8 cellular contexts compared by ENCODE assay signal in the genomic region with DNA sequence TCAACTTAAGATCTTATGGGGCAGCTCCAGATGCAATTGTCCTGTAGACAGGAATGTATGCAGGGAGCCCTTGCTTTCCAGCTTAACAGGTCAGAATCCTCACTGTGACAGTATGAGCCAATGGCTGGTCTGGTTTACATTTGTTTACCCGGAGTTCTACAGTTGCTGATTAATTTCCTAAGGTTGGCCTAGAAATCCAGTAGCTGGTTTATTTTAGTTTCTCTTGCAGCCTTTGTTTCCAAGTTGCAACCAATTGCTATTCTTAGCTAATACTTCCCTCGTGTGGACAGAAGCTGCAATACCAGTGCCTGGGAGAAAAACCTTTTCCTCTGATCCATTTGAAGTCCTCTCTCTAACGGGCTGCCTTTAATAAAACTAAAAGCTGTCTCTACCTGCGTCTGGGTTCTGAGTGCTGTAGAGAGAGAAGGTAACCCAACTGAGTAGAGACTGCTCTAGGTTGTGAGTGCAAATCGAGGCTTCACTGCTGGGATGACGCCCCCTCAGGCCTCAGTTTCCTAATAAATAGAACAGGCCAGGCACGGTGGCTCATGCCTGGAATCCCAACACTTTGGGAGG. TPM values are rescaled to one million over a fixed set of nuclear protein-coding genes. Genes with fewer than 3 reads are reported as not detected.
DNase-seq lines count a peak whose midpoint lies in the region; ATAC-seq and TF ChIP-seq lines count a peak whose summit lies in the region.

No MANE protein-coding gene starts in this region.

- H3K27me3 ChIP-seq in Caco-2 (replicated peaks; ENCODE audit: control insufficient read depth, insufficient read depth, low read length) (no peaks in the 10 kb centered on the region), HCT116 (ENCODE audit: insufficient read depth, low read length) (no peaks in the 10 kb centered on the region)

- BruUV-seq in Caco-2 (replicated peaks; lab: Mats Ljungman, UMichigan) (no TSS peak), HCT116 (replicated peaks; lab: Mats Ljungman, UMichigan) (no TSS peak)

- CTCF ChIA-PET in Caco-2 (lab: Charles Lee) (interaction anchor here (0.6 to 2.7 kb wide), 46 partner anchors 9 to 1419 kb away, joined by 3 to 120 read pairs (median 5); partner anchors contain the start of gene PFDN4), HCT116 (lab: Charles Lee) (interaction anchor here (0.6 to 2.4 kb wide), 21 partner anchors 9 to 1419 kb away, joined by 3 to 30 read pairs (median 4); no protein-coding TSS in a partner anchor)

- no peak for TF ChIP-seq POLR2A in HCT116 (IDR thresholded peaks at IDR 0.05; ENCODE audit: borderline replicate concordance, extremely low read depth, insufficient read depth, insufficient read length)

- H3K9me2 ChIP-seq in HCT116 (ENCODE audit: insufficient read depth): no peaks in the 10 kb centered on the region

- TF ChIP-seq CTCF in Caco-2 (IDR thresholded peaks at IDR 0.05; ENCODE audit: insufficient read depth in 1 of 2, low read depth in 1 of 2, low read length in 1 of 2, severe bottlenecking in 1 of 2, unreplicated experiment in 1 of 2) (peak; percentile 99), HCT116 (IDR thresholded peaks at IDR 0.05 in 2 of 3, conservative IDR thresholded peaks at IDR 0.05 in 1 of 3; ENCODE audit: borderline replicate concordance in 1 of 3, insufficient read depth in 1 of 3, low read depth in 2 of 3, low read length in 2 of 3) (peak; percentile 67 to 86 (median 80); a peak in 5 of 6 replicates), fibroblast of the aortic adventitia (IDR thresholded peaks at IDR 0.05; ENCODE audit: insufficient read depth, low read length) (peak; percentile 88)

- H3K36me3 ChIP-seq in Caco-2 (ENCODE audit: control insufficient read depth, insufficient read depth, low read length) (no peaks in the 10 kb centered on the region), HCT116 (ENCODE audit: control insufficient read depth in 1 of 2, insufficient read depth in 2 of 2, low read length in 2 of 2) (no peaks in the 10 kb centered on the region)

- H3K9me3 ChIP-seq in Caco-2 (no peaks in the 10 kb centered on the region; the same call in 1 of the 2 replicates), HCT116 (ENCODE audit: control insufficient read depth in 1 of 2, insufficient read depth in 1 of 2, low read depth in 1 of 2, low read length in 2 of 2) (no peaks in the 10 kb centered on the region)

- no peaks in the 10 kb centered on the region for H3K36me3 Mint-ChIP-seq in Caco-2 (ENCODE audit: insufficient read depth, unreplicated experiment)

- H3K4me1 ChIP-seq in Caco-2 (peaks cover 7% of the 10 kb centered on the region; the same call in 1 of the 2 replicates), HCT116 (ENCODE audit: control insufficient read depth in 1 of 2, insufficient read depth in 2 of 2, low read length in 2 of 2) (no peaks in the 10 kb centered on the region)

- H3K27me3 Mint-ChIP-seq in Caco-2 (ENCODE audit: insufficient read depth, unreplicated experiment): no peaks in the 10 kb centered on the region

- TF ChIP-seq RAD21 in HCT116 (IDR thresholded peaks at IDR 0.05; ENCODE audit: low read depth): peak; percentile 86

- no peaks in the 10 kb centered on the region for H4K20me1 ChIP-seq in HCT116 (ENCODE audit: insufficient read depth)

- no peak overlapping the region for H3K4me2 ChIP-seq in HCT116 (ENCODE audit: low read length)

- ATAC-seq in HCT116: peak; percentile 87
- no peak for ATAC-seq in GM21529 (IDR thresholded peaks at IDR 0.05; ENCODE audit: unreplicated experiment)
- no peak for ATAC-seq in activated CD4-positive, CD25-positive, alpha-beta regulatory T cell treated with anti-CD3 and anti-CD28 coated beads, Interleukin-2, amount 50 U/mL, for 24 hours

- RAD21 ChIA-PET in HCT116 (lab: Charles Lee; ENCODE audit: low non-redundant PET in 1 of 2, low total read pairs in 2 of 2, uncharacterized antibody in 2 of 2, unreplicated experiment in 2 of 2): interaction anchor here (0.6 to 2.2 kb wide), 7 partner anchors 135 to 392 kb away, joined by 3 to 12 read pairs (median 4); no protein-coding TSS in a partner anchor

- no peaks in the 10 kb centered on the region for H3K9me3 Mint-ChIP-seq in Caco-2 (ENCODE audit: unreplicated experiment)

- H3K4me3 ChIP-seq in Caco-2 (ENCODE audit: low read depth, low read length) (no peak overlapping the region), HCT116 (replicated peaks in 1 of 2; ENCODE audit: low read depth in 1 of 2, low read length in 2 of 2) (no peak overlapping the region), fibroblast of the aortic adventitia (ENCODE audit: low read depth, low read length) (no peak overlapping the region)

- intact Hi-C loops in Caco-2 (cut with micrococcal nuclease; ENCODE audit: unreplicated experiment): loop anchor here (1.0 to 10.0 kb wide), 6 partner anchors 34 to 800 kb away; no protein-coding TSS in a partner anchor
- intact Hi-C loops in HCT116 (cut with micrococcal nuclease): loop anchor here (1.0 to 10.0 kb wide), 5 partner anchors 134 to 1423 kb away; no protein-coding TSS in a partner anchor

- no peak overlapping the region for H3K27ac ChIP-seq in HCT116 (ENCODE audit: low read depth, low read length)

- no peak overlapping the region for H3K4me3 Mint-ChIP-seq in Caco-2 (ENCODE audit: unreplicated experiment)

- peaks cover 5% of the 10 kb centered on the region for H3K4me1 Mint-ChIP-seq in Caco-2 (ENCODE audit: low read depth, unreplicated experiment)

- H2AFZ ChIP-seq in HCT116 (ENCODE audit: low read depth, low read length, poor library complexity, severe bottlenecking): no peak overlapping the region

- POLR2A ChIA-PET in Caco-2 (lab: Charles Lee) (interaction anchor here (0.6 to 1.4 kb wide), 3 partner anchors 25 to 318 kb away, joined by 4 to 8 read pairs (median 5); no protein-coding TSS in a partner anchor), HCT116 (lab: Charles Lee) (no interaction called here)

- no peaks in the 10 kb centered on the region for H3K79me2 ChIP-seq in HCT116 (ENCODE audit: insufficient read depth, low read length)

- no peak overlapping the region for H3K9ac ChIP-seq in HCT116 (ENCODE audit: low read length)

- H3K27ac Mint-ChIP-seq in Caco-2 (ENCODE audit: unreplicated experiment): no peak overlapping the region

- peak; percentile 75 to 85 for DNase-seq in Caco-2
- DNase-seq in HCT116 (ENCODE audit: low read depth, low spot score): peak; percentile 42
- DNase-seq in NCI-H446 (lab: John Stamatoyannopoulos, UW): peak; percentile 73 to 80
- DNase-seq in activated CD4-positive, alpha-beta T cell treated with anti-CD3 and anti-CD28 coated beads, Interleukin-2, amount 50 U/mL, for 4 hours: peak; percentile 13 to 28
- peak; percentile 81 for DNase-seq in fibroblast of the aortic adventitia (ENCODE audit: low read depth)
- DNase-seq in non-pigmented ciliary epithelial cell (ENCODE audit: low read depth): peak; percentile 28

TF ChIP-seq in HCT116, 20 proteins besides CTCF, POLR2A, EP300 and RAD21:
- TF ChIP-seq CBX3 (IDR thresholded peaks at IDR 0.05; ENCODE audit: low read depth): no peak
- TF ChIP-seq, protein P1, sequence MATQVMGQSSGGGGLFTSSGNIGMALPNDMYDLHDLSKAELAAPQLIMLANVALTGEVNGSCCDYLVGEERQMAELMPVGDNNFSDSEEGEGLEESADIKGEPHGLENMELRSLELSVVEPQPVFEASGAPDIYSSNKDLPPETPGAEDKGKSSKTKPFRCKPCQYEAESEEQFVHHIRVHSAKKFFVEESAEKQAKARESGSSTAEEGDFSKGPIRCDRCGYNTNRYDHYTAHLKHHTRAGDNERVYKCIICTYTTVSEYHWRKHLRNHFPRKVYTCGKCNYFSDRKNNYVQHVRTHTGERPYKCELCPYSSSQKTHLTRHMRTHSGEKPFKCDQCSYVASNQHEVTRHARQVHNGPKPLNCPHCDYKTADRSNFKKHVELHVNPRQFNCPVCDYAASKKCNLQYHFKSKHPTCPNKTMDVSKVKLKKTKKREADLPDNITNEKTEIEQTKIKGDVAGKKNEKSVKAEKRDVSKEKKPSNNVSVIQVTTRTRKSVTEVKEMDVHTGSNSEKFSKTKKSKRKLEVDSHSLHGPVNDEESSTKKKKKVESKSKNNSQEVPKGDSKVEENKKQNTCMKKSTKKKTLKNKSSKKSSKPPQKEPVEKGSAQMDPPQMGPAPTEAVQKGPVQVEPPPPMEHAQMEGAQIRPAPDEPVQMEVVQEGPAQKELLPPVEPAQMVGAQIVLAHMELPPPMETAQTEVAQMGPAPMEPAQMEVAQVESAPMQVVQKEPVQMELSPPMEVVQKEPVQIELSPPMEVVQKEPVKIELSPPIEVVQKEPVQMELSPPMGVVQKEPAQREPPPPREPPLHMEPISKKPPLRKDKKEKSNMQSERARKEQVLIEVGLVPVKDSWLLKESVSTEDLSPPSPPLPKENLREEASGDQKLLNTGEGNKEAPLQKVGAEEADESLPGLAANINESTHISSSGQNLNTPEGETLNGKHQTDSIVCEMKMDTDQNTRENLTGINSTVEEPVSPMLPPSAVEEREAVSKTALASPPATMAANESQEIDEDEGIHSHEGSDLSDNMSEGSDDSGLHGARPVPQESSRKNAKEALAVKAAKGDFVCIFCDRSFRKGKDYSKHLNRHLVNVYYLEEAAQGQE (IDR thresholded peaks at IDR 0.05; ENCODE audit: low read depth): no peak
- TF ChIP-seq, protein P2, sequence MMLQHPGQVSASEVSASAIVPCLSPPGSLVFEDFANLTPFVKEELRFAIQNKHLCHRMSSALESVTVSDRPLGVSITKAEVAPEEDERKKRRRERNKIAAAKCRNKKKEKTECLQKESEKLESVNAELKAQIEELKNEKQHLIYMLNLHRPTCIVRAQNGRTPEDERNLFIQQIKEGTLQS (IDR thresholded peaks at IDR 0.05): no peak
- no peak for TF ChIP-seq TCF7L2 (IDR thresholded peaks at IDR 0.05; ENCODE audit: borderline replicate concordance, extremely low read depth, insufficient read depth, insufficient read length)
- no peak for TF ChIP-seq ZFX (IDR thresholded peaks at IDR 0.05)
- TF ChIP-seq EGR1 (IDR thresholded peaks at IDR 0.05; ENCODE audit: low read depth): no peak
- TF ChIP-seq, protein P3, sequence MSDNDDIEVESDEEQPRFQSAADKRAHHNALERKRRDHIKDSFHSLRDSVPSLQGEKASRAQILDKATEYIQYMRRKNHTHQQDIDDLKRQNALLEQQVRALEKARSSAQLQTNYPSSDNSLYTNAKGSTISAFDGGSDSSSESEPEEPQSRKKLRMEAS (IDR thresholded peaks at IDR 0.05): no peak
- TF ChIP-seq CEBPB (IDR thresholded peaks at IDR 0.05; ENCODE audit: low read depth): no peak
- no peak for TF ChIP-seq SRF (IDR thresholded peaks at IDR 0.05; ENCODE audit: low read depth)
- TF ChIP-seq SIN3A (IDR thresholded peaks at IDR 0.05; ENCODE audit: low read depth): no peak
- no peak for TF ChIP-seq SP1 (IDR thresholded peaks at IDR 0.05; ENCODE audit: low read depth)
TF ChIP-seq in HCT116: peak in this region for 0.

RNA-seq across cellular contexts. Expression of gene ZNF217, which starts 45.9 kb away (rescaled TPM):
- total RNA-seq in Caco-2 (2022) (65.5 and 73.2 TPM in 2 replicates), HCT116 (2021; ENCODE audit: unreplicated experiment) (33.8 TPM), fibroblast of the aortic adventitia (ENCODE audit: low replicate concordance) (15.8 and 32.3 TPM in 2 replicates)
- polyA plus RNA-seq in HCT116 (2012): 14.3 and 15.7 TPM in 2 replicates

Comparison
In these comparisons a context has a peak if more than half of its experiments do, and no peak if none do; other contexts are left out.
1. DNase-seq: peak in every context shown above with its lines; median percentile 81 in fibroblast of the aortic adventitia; 80 in Caco-2; 76 in NCI-H446; 42 in HCT116; 28 in non-pigmented ciliary epithelial cell; 20 in activated CD4-positive, alpha-beta T cell treated with anti-CD3 and anti-CD28 coated beads, Interleukin-2, amount 50 U/mL, for 4 hours.